8 cellular contexts compared by ENCODE assay signal in genomic region chr7:25117226-25118047, GRCh38. TPM values are rescaled to one million over a fixed set of nuclear protein-coding genes. Genes with fewer than 3 reads are reported as not detected.
DNase-seq lines count a peak whose midpoint lies in the region; ATAC-seq and TF ChIP-seq lines count a peak whose summit lies in the region.

No MANE protein-coding gene starts in this region.

- TF ChIP-seq POLR2A in lower leg skin (IDR thresholded peaks at IDR 0.05), result no peak

- ATAC-seq in GM18519 (IDR thresholded peaks at IDR 0.05; ENCODE audit: low FRiP score, unreplicated experiment) (peak; percentile 82), GM21717 (IDR thresholded peaks at IDR 0.05; ENCODE audit: unreplicated experiment) (peak; percentile 81)

- DNase-seq in MV-4-11 (lab: John Stamatoyannopoulos, UW), result peak; percentile 56
- DNase-seq in medulla oblongata (ENCODE audit: extremely low spot score), result peak; percentile 41
- no peak for DNase-seq in lower leg skin (ENCODE audit: low spot score in 2 of 2)
- no peak for DNase-seq in midbrain (lab: John Stamatoyannopoulos, UW)
- DNase-seq in NOMO-1 treated with dmso at 0.1 percent for 144 hours (lab: John Stamatoyannopoulos, UW; ENCODE audit: unreplicated experiment), result no peak
- no peak for DNase-seq in caudate nucleus (lab: John Stamatoyannopoulos, UW)

- no peak for TF ChIP-seq CTCF in lower leg skin (IDR thresholded peaks at IDR 0.05)

- H3K27ac ChIP-seq in caudate nucleus (ENCODE audit: low read depth, low read length), result no peak overlapping the region

- intact Hi-C loops in lower leg skin (cut with DNase I; ENCODE audit: low total_unique reads), result no loop called here

- H3K4me3 ChIP-seq in lower leg skin (ENCODE audit: low read depth, poor library complexity, severe bottlenecking), result no peak overlapping the region

- 69 to 73% methylated on average over 7 of the region's 7 CpGs for WGBS in lower leg skin, 2 donors

RNA-seq across cellular contexts. Expression of gene CYCS, which starts 7.6 kb away (rescaled TPM):
- total RNA-seq in lower leg skin, result 10 to 100 TPM; 15.6 to 52.9 (median 34.9) TPM

Comparison
In these comparisons a context has a peak if more than half of its experiments do, and no peak if none do; other contexts are left out.
1. DNase-seq: peak in MV-4-11 (single experiment) and medulla oblongata (single experiment); none in lower leg skin (0 of 2), midbrain (single experiment), NOMO-1 treated with dmso at 0.1 percent for 144 hours (single experiment) and caudate nucleus (0 of 61).